ENCODE assay signal across 21 cellular contexts in the genomic region with DNA sequence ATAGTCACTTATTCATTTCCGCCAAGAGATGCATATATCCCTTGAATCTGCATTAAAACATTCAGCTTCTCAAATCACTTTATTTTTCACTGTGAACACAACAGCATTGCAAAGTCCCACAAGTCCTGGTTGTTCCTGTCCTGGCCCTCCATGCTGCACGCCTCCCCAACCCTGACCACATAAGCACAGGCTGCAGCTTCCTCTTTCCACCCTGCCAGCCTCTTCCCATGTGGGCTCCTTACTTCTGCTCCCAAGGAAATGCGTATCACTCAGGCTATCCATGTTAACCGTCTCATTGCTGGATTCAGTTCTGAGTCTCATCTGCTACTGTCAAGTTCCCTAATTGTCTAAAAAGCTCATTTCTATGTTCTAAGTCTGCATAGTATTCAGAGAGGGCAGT.
A peak's percentile ranks its signal among the peaks of the same experiment; 100 is the strongest.
DNase-seq lines count a peak whose midpoint lies in the region; ATAC-seq and TF ChIP-seq lines count a peak whose summit lies in the region.
"Had no signal": no experiment of that assay in that cellular context is flagged by ENCODE, and none has a peak within 500 bp of the region (broad histone marks: within the 10 kb centered on the region; RNA-seq: fewer than 3 reads in every experiment).

No MANE protein-coding gene starts in this region.

- intact Hi-C loops in heart right ventricle (cut with DNase I), result no loop called here

- DNase-seq in SIG-M5 treated with dmso at 0.1 percent for 504 hours (lab: John Stamatoyannopoulos, UW; ENCODE audit: unreplicated experiment) (peak; percentile 29), SIG-M5 (lab: John Stamatoyannopoulos, UW) (no peak), NOMO-1 treated with dmso at 0.1 percent for 144 hours (lab: John Stamatoyannopoulos, UW; ENCODE audit: unreplicated experiment) (peak; percentile 46), heart right ventricle (no peak), NCI-H1105 treated with DMSO at 0.1 percent for 48 hours (lab: John Stamatoyannopoulos, UW) (no peak), GM13976 (ENCODE audit: low spot score) (no peak)
- no peak for DNase-seq in stimulated activated naive B cell treated with anti-CD40 and anti-IgM and Interleukin-4, amounts not matched to agents 10 μg/mL and 1 μg/mL and 100 μg/mL, for 72 hours
- no peak for DNase-seq in activated effector memory CD4-positive, alpha-beta T cell treated with anti-CD3 and anti-CD28 coated beads, Interleukin-2, amount 50 U/mL, for 16 hours
- DNase-seq: activated CD4-positive, alpha-beta memory T cell treated with anti-CD3 and anti-CD28 coated beads for 36 hours; activated naive CD8-positive, alpha-beta T cell treated with anti-CD3 and anti-CD28 coated beads for 36 hours; activated T-cell treated with anti-CD3 and anti-CD28 coated beads, Interleukin-2, amount 50 U/mL, for 24 hours; CD4-positive, CD25-positive, alpha-beta regulatory T cell; DND-41; NCI-H146; NCI-H446 treated with DMSO at 0.1 percent for 48 hours; pancreas; small intestine had no signal

- 44 to 46% methylated on average over 4 of the region's 4 CpGs for WGBS in heart right ventricle, 2 donors

- no peaks in the 10 kb centered on the region for H3K9me3 Mint-ChIP-seq in stimulated activated naive B cell treated with anti-CD40 and anti-IgM and Interleukin-4, amounts not matched to agents 10 μg/mL and 1 μg/mL and 100 μg/mL, for 72 hours
- H3K9me3 Mint-ChIP-seq: activated CD4-positive, alpha-beta memory T cell treated with anti-CD3 and anti-CD28 coated beads for 36 hours; activated naive CD8-positive, alpha-beta T cell treated with anti-CD3 and anti-CD28 coated beads for 36 hours; activated T-cell treated with anti-CD3 and anti-CD28 coated beads, Interleukin-2, amount 50 U/mL, for 24 hours; brain had no signal

- no peaks in the 10 kb centered on the region for H3K36me3 ChIP-seq in heart right ventricle
- H3K36me3 ChIP-seq: pancreas had no signal

- H3K27me3 ChIP-seq in heart right ventricle, result peaks cover 0 to 23% (median 8%) of the 10 kb centered on the region in 7 donors
- H3K27me3 ChIP-seq: pancreas had no signal

- ATAC-seq in heart right ventricle, result peak in 5 of 8 donors; percentile 44 to 75 (median 64)
- ATAC-seq in stimulated activated naive B cell treated with anti-CD40 and anti-IgM and Interleukin-4, amounts not matched to agents 10 μg/mL and 1 μg/mL and 100 μg/mL, for 72 hours (replicated peaks), result peak in 1 of 2 donors; percentile 5
- ATAC-seq: esophagus mucosa had no signal

- peaks cover 0 to 60% (median 0%) of the 10 kb centered on the region in 9 donors for H3K4me1 ChIP-seq in heart right ventricle
- H3K4me1 ChIP-seq: pancreas had no signal

- H3K4me1 Mint-ChIP-seq in stimulated activated naive B cell treated with anti-CD40 and anti-IgM and Interleukin-4, amounts not matched to agents 10 μg/mL and 1 μg/mL and 100 μg/mL, for 72 hours, result peaks cover 15 to 34% of the 10 kb centered on the region in 2 donors
- H3K4me1 Mint-ChIP-seq: activated naive CD8-positive, alpha-beta T cell treated with anti-CD3 and anti-CD28 coated beads for 36 hours had no signal

- H3K36me3 Mint-ChIP-seq in stimulated activated naive B cell treated with anti-CD40 and anti-IgM and Interleukin-4, amounts not matched to agents 10 μg/mL and 1 μg/mL and 100 μg/mL, for 72 hours, result no peaks in the 10 kb centered on the region
- H3K36me3 Mint-ChIP-seq: activated CD4-positive, alpha-beta memory T cell treated with anti-CD3 and anti-CD28 coated beads for 36 hours; activated naive CD8-positive, alpha-beta T cell treated with anti-CD3 and anti-CD28 coated beads for 36 hours; brain; CD4-positive, CD25-positive, alpha-beta regulatory T cell had no signal

- H3K27me3 Mint-ChIP-seq in stimulated activated naive B cell treated with anti-CD40 and anti-IgM and Interleukin-4, amounts not matched to agents 10 μg/mL and 1 μg/mL and 100 μg/mL, for 72 hours, result no peaks in the 10 kb centered on the region
- H3K27me3 Mint-ChIP-seq: activated naive CD8-positive, alpha-beta T cell treated with anti-CD3 and anti-CD28 coated beads for 36 hours; activated T-cell treated with anti-CD3 and anti-CD28 coated beads, Interleukin-2, amount 50 U/mL, for 24 hours had no signal

- no peak overlapping the region for H3K4me3 Mint-ChIP-seq in stimulated activated naive B cell treated with anti-CD40 and anti-IgM and Interleukin-4, amounts not matched to agents 10 μg/mL and 1 μg/mL and 100 μg/mL, for 72 hours
- H3K4me3 Mint-ChIP-seq: activated CD4-positive, alpha-beta memory T cell treated with anti-CD3 and anti-CD28 coated beads for 36 hours; activated naive CD8-positive, alpha-beta T cell treated with anti-CD3 and anti-CD28 coated beads for 36 hours; activated T-cell treated with anti-CD3 and anti-CD28 coated beads, Interleukin-2, amount 50 U/mL, for 24 hours; brain; CD4-positive, CD25-positive, alpha-beta regulatory T cell had no signal

- in situ Hi-C loops in GM13976 (cut with MboI; ENCODE audit: low sequenced_read_pairs, unreplicated experiment), result no loop called here

- no peak for TF ChIP-seq CTCF in heart right ventricle (IDR thresholded peaks at IDR 0.05)
- TF ChIP-seq CTCF in GM13976 (IDR thresholded peaks at IDR 0.05; ENCODE audit: borderline replicate concordance, control extremely low read depth, extremely low read depth, insufficient read depth, missing control alignments), result no peak

- peak overlapping the region; percentile 60 for H3K27ac Mint-ChIP-seq in stimulated activated naive B cell treated with anti-CD40 and anti-IgM and Interleukin-4, amounts not matched to agents 10 μg/mL and 1 μg/mL and 100 μg/mL, for 72 hours
- H3K27ac Mint-ChIP-seq: activated CD4-positive, alpha-beta memory T cell treated with anti-CD3 and anti-CD28 coated beads for 36 hours; activated naive CD8-positive, alpha-beta T cell treated with anti-CD3 and anti-CD28 coated beads for 36 hours; activated T-cell treated with anti-CD3 and anti-CD28 coated beads, Interleukin-2, amount 50 U/mL, for 24 hours; CD4-positive, CD25-positive, alpha-beta regulatory T cell had no signal

- peak overlapping the region in 1 of 10 donors; percentile 64 for H3K27ac ChIP-seq in heart right ventricle
- H3K27ac ChIP-seq: 22Rv1, pancreas, SK-N-MC had no signal

- H3K9me3 ChIP-seq in heart right ventricle, result peaks cover 0 to under 1% (median 0%) of the 10 kb centered on the region in 11 donors
- H3K9me3 ChIP-seq: pancreas had no signal

- no peak overlapping the region for H3K4me3 ChIP-seq in heart right ventricle
- H3K4me3 ChIP-seq: pancreas, SK-N-MC had no signal

Comparison
In these comparisons a context has a peak if more than half of its experiments do, and no peak if none do; other contexts are left out.
1. DNase-seq: peak in SIG-M5 treated with dmso at 0.1 percent for 504 hours (single experiment) and NOMO-1 treated with dmso at 0.1 percent for 144 hours (single experiment); none in SIG-M5 (single experiment), heart right ventricle (0 of 2), stimulated activated naive B cell treated with anti-CD40 and anti-IgM and Interleukin-4, amounts not matched to agents 10 μg/mL and 1 μg/mL and 100 μg/mL, for 72 hours (single experiment), NCI-H1105 treated with DMSO at 0.1 percent for 48 hours (single experiment), activated effector memory CD4-positive, alpha-beta T cell treated with anti-CD3 and anti-CD28 coated beads, Interleukin-2, amount 50 U/mL, for 16 hours (single experiment) and GM13976 (single experiment).